In the genomic region with DNA sequence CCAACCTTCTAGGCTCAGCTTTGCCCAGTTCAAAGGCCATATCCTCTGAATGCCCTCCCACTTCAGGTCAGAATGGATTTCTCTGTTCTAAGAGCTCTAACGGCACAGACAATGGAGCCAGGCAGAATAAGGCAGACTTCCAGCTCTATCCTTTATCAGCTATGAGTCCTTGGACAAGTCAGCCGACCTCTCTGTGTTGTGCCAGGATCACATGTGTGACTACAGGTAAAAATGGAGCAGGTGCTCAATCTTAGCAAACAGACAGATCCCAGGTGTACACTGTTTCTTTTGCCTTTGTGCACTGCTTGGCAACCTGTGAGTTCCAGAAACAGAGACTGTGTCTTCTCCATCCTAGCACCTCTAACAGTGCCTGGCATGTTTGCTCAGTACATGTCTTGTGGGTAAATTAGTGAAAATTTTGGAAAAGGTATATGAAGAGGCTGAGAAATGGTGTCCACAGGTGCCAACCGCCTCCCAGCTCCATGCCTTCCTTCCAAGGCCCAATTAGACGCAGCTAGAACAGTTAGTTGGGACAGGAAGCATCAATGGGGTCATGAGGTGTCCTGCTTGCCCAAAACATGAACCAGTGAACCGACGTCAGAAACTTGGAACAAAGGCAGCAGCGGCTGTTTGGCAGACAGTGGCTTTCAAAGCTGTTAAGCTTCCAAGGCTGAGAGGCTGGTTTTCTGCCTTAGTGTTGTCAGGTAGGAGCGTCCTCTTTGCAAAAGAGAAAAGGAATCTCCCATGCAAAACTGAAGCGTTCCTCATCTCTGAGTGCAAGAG, we compare ENCODE assay signal across 17 cellular contexts.
"Had no signal": no experiment of that assay in that cellular context is flagged by ENCODE, and none has a peak within 500 bp of the region (broad histone marks: within the 10 kb centered on the region; RNA-seq: fewer than 3 reads in every experiment).

No MANE protein-coding gene starts in this region.

- H3K27ac ChIP-seq: gastrocnemius medialis, left lung, prostate gland, right lobe of liver, spleen, uterus had no signal

- H3K27me3 Mint-ChIP-seq: activated naive CD8-positive, alpha-beta T cell; T-cell had no signal

- DNase-seq: activated CD4-positive, alpha-beta T cell treated with anti-CD3 and anti-CD28 coated beads, Interleukin-2, amount 50 U/mL, for 1 hour; erythroblast; gastrocnemius medialis; islet precursor cell; left lung; SK-N-SH; spleen; stimulated activated CD4-positive, alpha-beta T cell treated with anti-CD3 and anti-CD28 coated beads, Interleukin-1b, Interleukin-23, amount 100 ng/mL, for 48 hours; T-cell; T-helper 9 cell; uterus had no signal

- H3K27ac Mint-ChIP-seq: activated naive CD8-positive, alpha-beta T cell; nephron; T-cell had no signal

- H3K36me3 ChIP-seq: uterus had no signal

- H3K4me3 ChIP-seq: gastrocnemius medialis, left lung, prostate gland, right lobe of liver, spleen, uterus had no signal

- H3K9me3 ChIP-seq: gastrocnemius medialis, left lung, prostate gland, right lobe of liver, SK-N-SH, spleen, uterus had no signal

- H3K4me3 Mint-ChIP-seq: activated naive CD8-positive, alpha-beta T cell; brain; nephron; T-cell had no signal

- ATAC-seq: activated CD4-positive, CD25-positive, alpha-beta regulatory T cell treated with anti-CD3 and anti-CD28 coated beads, Interleukin-2, amount 50 U/mL, for 24 hours; gastrocnemius medialis; left lung; T-cell had no signal

- H3K27me3 ChIP-seq: gastrocnemius medialis, left lung, right lobe of liver, spleen, uterus had no signal

- H3K4me1 ChIP-seq: prostate gland, uterus had no signal

- H3K9me3 Mint-ChIP-seq: brain, nephron, T-cell had no signal
